24 cellular contexts compared by ENCODE assay signal in the genomic region with DNA sequence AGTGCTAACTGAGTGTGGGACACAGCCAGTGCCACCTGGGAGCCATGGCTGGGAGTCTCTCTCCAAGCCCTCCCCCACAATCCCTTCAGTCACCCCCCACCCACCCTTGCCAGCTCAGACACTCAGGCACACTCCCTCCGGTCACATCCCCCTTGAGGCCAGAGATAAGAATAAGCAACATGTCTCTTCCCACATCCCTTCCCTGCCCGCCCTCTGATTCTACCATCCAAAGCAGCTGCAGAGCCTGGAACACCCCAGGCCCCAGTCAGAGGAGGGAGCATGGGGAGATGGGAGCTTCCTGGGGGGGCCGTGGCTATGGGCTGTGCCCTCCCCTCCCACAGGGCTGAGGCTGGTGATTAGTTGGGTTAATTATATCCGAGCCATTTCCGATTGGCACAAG. TPM values are rescaled to one million over a fixed set of nuclear protein-coding genes. Genes with fewer than 3 reads are reported as not detected.
A peak's percentile ranks its signal among the peaks of the same experiment; 100 is the strongest.
DNase-seq lines count a peak whose midpoint lies in the region; ATAC-seq and TF ChIP-seq lines count a peak whose summit lies in the region.
"Had no signal": no experiment of that assay in that cellular context is flagged by ENCODE, and none has a peak within 500 bp of the region (broad histone marks: within the 10 kb centered on the region; RNA-seq: fewer than 3 reads in every experiment).

No MANE protein-coding gene starts in this region.

- peak overlapping the region; percentile 34 to 89 for H2BK12ac ChIP-seq in mesenchymal stem cell (ENCODE audit: low read length in 2 of 2)

- no peak overlapping the region for H3K23ac ChIP-seq in mesenchymal stem cell (ENCODE audit: low read length in 2 of 2)

- TF ChIP-seq CTCF in GM23338 (conservative IDR thresholded peaks at IDR 0.05; ENCODE audit: low read depth in 2 of 2) (no peak), OCI-LY1 (IDR thresholded peaks at IDR 0.05; ENCODE audit: low read length) (no peak), smooth muscle cell (IDR thresholded peaks at IDR 0.05; ENCODE audit: borderline replicate concordance, insufficient read depth, poor library complexity, severe bottlenecking) (no peak), esophagus muscularis mucosa (IDR thresholded peaks at IDR 0.05) (no peak)

- H3K27ac ChIP-seq in GM23338 (ENCODE audit: low read depth) (no peak overlapping the region), OCI-LY1 (ENCODE audit: low read depth, low read length, poor library complexity, severe bottlenecking) (no peak overlapping the region), mesenchymal stem cell (ENCODE audit: low read length, poor library complexity, severe bottlenecking) (peak overlapping the region; percentile 84), smooth muscle cell (ENCODE audit: low read depth) (no peak overlapping the region), esophagus muscularis mucosa (replicated peaks in 1 of 4) (no peak overlapping the region)
- H3K27ac ChIP-seq: SK-N-MC had no signal

- no peaks in the 10 kb centered on the region for H3K36me3 Mint-ChIP-seq in GM23338 (ENCODE audit: low read depth)
- H3K36me3 Mint-ChIP-seq: activated naive CD4-positive, alpha-beta T cell treated with anti-CD3 and anti-CD28 coated beads, Interleukin-2, amount 10 ng/mL, durations not matched to agents 7 days and 5 days; naive thymus-derived CD8-positive, alpha-beta T cell; stimulated activated effector memory CD8-positive, alpha-beta T cell treated with anti-CD3 and anti-CD28 coated beads, Interleukin-12 subunit alpha, Interleukin-12 subunit beta, amount 100 ng/mL, for 72 hours had no signal

- TF ChIP-seq EP300 in esophagus muscularis mucosa (IDR thresholded peaks at IDR 0.05), result no peak

- no peaks in the 10 kb centered on the region for H3K9me3 ChIP-seq in OCI-LY1 (ENCODE audit: low read length)
- peaks cover 5% of the 10 kb centered on the region for H3K9me3 ChIP-seq in mesenchymal stem cell (ENCODE audit: control insufficient read depth, low read length)
- H3K9me3 ChIP-seq in smooth muscle cell (replicated peaks; ENCODE audit: low read depth), result no peaks in the 10 kb centered on the region
- H3K9me3 ChIP-seq in esophagus muscularis mucosa, result no peaks in the 10 kb centered on the region
- H3K9me3 ChIP-seq: esophagus squamous epithelium, gastroesophageal sphincter, sigmoid colon, thoracic aorta had no signal

- H3K4me1 Mint-ChIP-seq in GM23338, result peaks cover 22% of the 10 kb centered on the region
- H3K4me1 Mint-ChIP-seq: stimulated activated effector memory CD8-positive, alpha-beta T cell treated with anti-CD3 and anti-CD28 coated beads, Interleukin-12 subunit alpha, Interleukin-12 subunit beta, amount 100 ng/mL, for 72 hours had no signal

- H4K20me1 ChIP-seq in GM23338 (replicated peaks; ENCODE audit: insufficient read depth) (no peaks in the 10 kb centered on the region), OCI-LY1 (ENCODE audit: insufficient read depth, low read length) (no peaks in the 10 kb centered on the region), smooth muscle cell (ENCODE audit: low read depth) (no peaks in the 10 kb centered on the region)

- no peak overlapping the region for H3K4me3 ChIP-seq in GM23338
- peak overlapping the region; percentile 58 for H3K4me3 ChIP-seq in OCI-LY1 (ENCODE audit: low read depth, low read length, poor library complexity, severe bottlenecking)
- no peak overlapping the region for H3K4me3 ChIP-seq in mesenchymal stem cell (ENCODE audit: insufficient read depth in 1 of 2, low read depth in 1 of 2, low read length in 2 of 2)
- H3K4me3 ChIP-seq in smooth muscle cell, result no peak overlapping the region
- H3K4me3 ChIP-seq in esophagus muscularis mucosa, result no peak overlapping the region
- H3K4me3 ChIP-seq: SK-N-MC had no signal

- no peaks in the 10 kb centered on the region for H3K79me1 ChIP-seq in mesenchymal stem cell (replicated peaks; ENCODE audit: low read length, poor library complexity, severe bottlenecking)

- H3K9me2 ChIP-seq in GM23338 (ENCODE audit: insufficient read depth), result no peaks in the 10 kb centered on the region
- no peaks in the 10 kb centered on the region for H3K9me2 ChIP-seq in OCI-LY1 (ENCODE audit: low read depth, low read length)

- peak overlapping the region; percentile 37 to 53 for H3K18ac ChIP-seq in mesenchymal stem cell (ENCODE audit: low read depth in 1 of 2, low read length in 2 of 2)

- H3K4me2 ChIP-seq in GM23338, result peak overlapping the region; percentile 75; the same call in 1 of the 2 replicates
- peak overlapping the region; percentile 79 for H3K4me2 ChIP-seq in OCI-LY1 (ENCODE audit: low read length)
- H3K4me2 ChIP-seq in mesenchymal stem cell (ENCODE audit: low read length, poor library complexity, severe bottlenecking), result no peak overlapping the region
- peak overlapping the region; percentile 40 for H3K4me2 ChIP-seq in smooth muscle cell

- peak overlapping the region; percentile 75 for H4K91ac ChIP-seq in mesenchymal stem cell (ENCODE audit: low read length)

- 100% methylated on average over 3 of the region's 5 CpGs for WGBS in mesenchymal stem cell
- 59% methylated on average over 5 of the region's 5 CpGs for WGBS in smooth muscle cell (ENCODE audit: low lambda C conversion rate)
- 87% methylated on average over 3 of the region's 5 CpGs for WGBS in esophagus muscularis mucosa

- peaks cover 3% of the 10 kb centered on the region; the same call in 1 of the 3 replicates for H3K9me3 Mint-ChIP-seq in GM23338
- H3K9me3 Mint-ChIP-seq: activated naive CD4-positive, alpha-beta T cell treated with anti-CD3 and anti-CD28 coated beads, Interleukin-2, amount 10 ng/mL, durations not matched to agents 7 days and 5 days; activated T-cell treated with anti-CD3 and anti-CD28 coated beads, Interleukin-2, amount 50 U/mL, for 4 hours; naive thymus-derived CD8-positive, alpha-beta T cell; stimulated activated effector memory CD8-positive, alpha-beta T cell treated with anti-CD3 and anti-CD28 coated beads, Interleukin-12 subunit alpha, Interleukin-12 subunit beta, amount 100 ng/mL, for 72 hours had no signal

- H3K36me3 ChIP-seq in GM23338 (ENCODE audit: insufficient read depth), result no peaks in the 10 kb centered on the region
- H3K36me3 ChIP-seq in OCI-LY1 (ENCODE audit: insufficient read depth, low read length), result no peaks in the 10 kb centered on the region
- H3K36me3 ChIP-seq in mesenchymal stem cell (ENCODE audit: control insufficient read depth in 1 of 2, insufficient read depth in 2 of 2, low read depth in 1 of 2, low read length in 2 of 2), result no peaks in the 10 kb centered on the region
- H3K36me3 ChIP-seq in smooth muscle cell (ENCODE audit: low read depth), result no peaks in the 10 kb centered on the region
- H3K36me3 ChIP-seq in esophagus muscularis mucosa, result no peaks in the 10 kb centered on the region
- H3K36me3 ChIP-seq: esophagus squamous epithelium, gastroesophageal sphincter, sigmoid colon, thoracic aorta had no signal

- H3K27ac Mint-ChIP-seq in GM23338, result no peak overlapping the region
- H3K27ac Mint-ChIP-seq: activated CD8-positive, alpha-beta T cell treated with anti-CD3 and anti-CD28 coated beads, Interleukin-2, amount 10 ng/mL, durations not matched to agents 7 days and 5 days; activated naive CD4-positive, alpha-beta T cell treated with anti-CD3 and anti-CD28 coated beads, Interleukin-2, amount 10 ng/mL, durations not matched to agents 7 days and 5 days; stimulated activated effector memory CD8-positive, alpha-beta T cell treated with anti-CD3 and anti-CD28 coated beads, Interleukin-12 subunit alpha, Interleukin-12 subunit beta, amount 100 ng/mL, for 72 hours had no signal

- peaks cover 4% of the 10 kb centered on the region for H3K27me3 Mint-ChIP-seq in GM23338 (ENCODE audit: insufficient read depth, low read depth, poor library complexity)

- H2AFZ ChIP-seq in GM23338 (peak overlapping the region; percentile 95), OCI-LY1 (ENCODE audit: low read length) (no peak overlapping the region), mesenchymal stem cell (ENCODE audit: low read depth, low read length) (no peak overlapping the region), smooth muscle cell (ENCODE audit: low read depth) (peak overlapping the region; percentile 91)

- H3K9ac ChIP-seq in OCI-LY1 (ENCODE audit: low read length) (peak overlapping the region; percentile 69; the same call in 1 of the 2 replicates), mesenchymal stem cell (ENCODE audit: low read length) (no peak overlapping the region), smooth muscle cell (ENCODE audit: low read depth) (no peak overlapping the region)

- no peak overlapping the region for H3K4me3 Mint-ChIP-seq in GM23338
- H3K4me3 Mint-ChIP-seq: activated CD8-positive, alpha-beta T cell treated with anti-CD3 and anti-CD28 coated beads, Interleukin-2, amount 10 ng/mL, durations not matched to agents 7 days and 5 days; activated naive CD4-positive, alpha-beta T cell treated with anti-CD3 and anti-CD28 coated beads, Interleukin-2, amount 10 ng/mL, durations not matched to agents 7 days and 5 days; activated T-cell treated with anti-CD3 and anti-CD28 coated beads, Interleukin-2, amount 50 U/mL, for 4 hours; stimulated activated effector memory CD8-positive, alpha-beta T cell treated with anti-CD3 and anti-CD28 coated beads, Interleukin-12 subunit alpha, Interleukin-12 subunit beta, amount 100 ng/mL, for 72 hours had no signal

- H3K27me3 ChIP-seq in GM23338 (ENCODE audit: insufficient read depth) (no peaks in the 10 kb centered on the region), OCI-LY1 (ENCODE audit: insufficient read depth, low read length) (peaks cover 2% of the 10 kb centered on the region; the same call in 1 of the 2 replicates), mesenchymal stem cell (ENCODE audit: control insufficient read depth in 1 of 2, insufficient read depth in 1 of 2, low read length in 2 of 2) (peaks cover 0 to 5% of the 10 kb centered on the region in 2 experiments), smooth muscle cell (ENCODE audit: low read depth) (no peaks in the 10 kb centered on the region), esophagus muscularis mucosa (peaks cover 0 to 13% (median 0%) of the 10 kb centered on the region in 4 donors)

- ATAC-seq in GM23338, result peak; percentile 12
- ATAC-seq: activated CD8-positive, alpha-beta T cell treated with anti-CD3 and anti-CD28 coated beads, Interleukin-2, amount 10 ng/mL, durations not matched to agents 7 days and 5 days; activated T-cell treated with anti-CD3 and anti-CD28 coated beads, Interleukin-2, amount 50 U/mL, for 4 hours; gastroesophageal sphincter; naive thymus-derived CD8-positive, alpha-beta T cell; Panc1; stimulated activated effector memory CD8-positive, alpha-beta T cell treated with anti-CD3 and anti-CD28 coated beads, Interleukin-12 subunit alpha, Interleukin-12 subunit beta, amount 100 ng/mL, for 72 hours had no signal

- TF ChIP-seq POLR2A in esophagus muscularis mucosa (IDR thresholded peaks at IDR 0.05; ENCODE audit: low read depth), result no peak

- H3F3A ChIP-seq in GM23338 (replicated peaks; ENCODE audit: low read depth), result peaks cover 14% of the 10 kb centered on the region
- no peaks in the 10 kb centered on the region for H3F3A ChIP-seq in OCI-LY1 (ENCODE audit: insufficient read depth, low read length)
- no peaks in the 10 kb centered on the region for H3F3A ChIP-seq in smooth muscle cell (ENCODE audit: low read depth)

- no peak for DNase-seq in GM23338 (ENCODE audit: low spot score)
- no peak for DNase-seq in mesenchymal stem cell
- no peak for DNase-seq in smooth muscle cell (lab: John Stamatoyannopoulos, UW; ENCODE audit: unreplicated experiment)
- no peak for DNase-seq in activated CD4-positive, CD25-positive, alpha-beta regulatory T cell (lab: John Stamatoyannopoulos, UW)
- DNase-seq in esophagus muscularis mucosa (ENCODE audit: extremely low spot score), result no peak
- DNase-seq in SKM-1 treated with dmso at 0.1 percent for 144 hours (lab: John Stamatoyannopoulos, UW; ENCODE audit: unreplicated experiment), result no peak
- DNase-seq: activated CD4-positive, CD25-positive, alpha-beta regulatory T cell treated with anti-CD3 and anti-CD28 coated beads, Interleukin-2, amount 50 U/mL, for 72 hours; activated CD8-positive, alpha-beta T cell treated with anti-CD3 and anti-CD28 coated beads, Interleukin-2, amount 10 ng/mL, durations not matched to agents 7 days and 5 days; activated naive CD4-positive, alpha-beta T cell treated with anti-CD3 and anti-CD28 coated beads, Interleukin-2, amount 10 ng/mL, durations not matched to agents 7 days and 5 days; activated T-cell treated with anti-CD3 and anti-CD28 coated beads, Interleukin-2, amount 50 U/mL, for 4 hours; effector CD8-positive, alpha-beta T cell; esophagus squamous epithelium; H9; naive thymus-derived CD8-positive, alpha-beta T cell; NCI-H1105; NCI-H82 had no signal

- H3K4me1 ChIP-seq in GM23338 (ENCODE audit: insufficient read depth) (peaks cover 11% of the 10 kb centered on the region), OCI-LY1 (ENCODE audit: insufficient read depth, low read length, severe bottlenecking) (peaks cover 21% of the 10 kb centered on the region), mesenchymal stem cell (ENCODE audit: control insufficient read depth, insufficient read depth, low read depth, low read length) (peaks cover 24% of the 10 kb centered on the region), smooth muscle cell (ENCODE audit: low read depth) (peaks cover 18% of the 10 kb centered on the region), esophagus muscularis mucosa (no peaks in the 10 kb centered on the region)
- H3K4me1 ChIP-seq: gastroesophageal sphincter, sigmoid colon had no signal

- peak overlapping the region; percentile 99 for H2AK5ac ChIP-seq in mesenchymal stem cell (ENCODE audit: low read length, severe bottlenecking)

- H2BK5ac ChIP-seq in mesenchymal stem cell (ENCODE audit: low read depth, low read length, poor library complexity, severe bottlenecking), result peak overlapping the region; percentile 83

- peak overlapping the region; percentile 9 to 78 for H3K4ac ChIP-seq in mesenchymal stem cell (ENCODE audit: low read depth in 1 of 2, low read length in 2 of 2)

- intact Hi-C loops in esophagus muscularis mucosa (cut with DNase I), result no loop called here

- H2BK120ac ChIP-seq in mesenchymal stem cell (ENCODE audit: low read depth, low read length), result peak overlapping the region; percentile 46

- no peak overlapping the region for H3K14ac ChIP-seq in mesenchymal stem cell (ENCODE audit: low read length in 2 of 2)

- peak overlapping the region; percentile 99 for H4K8ac ChIP-seq in mesenchymal stem cell (ENCODE audit: low read length)

- peak overlapping the region; percentile 17 for H2BK15ac ChIP-seq in mesenchymal stem cell (ENCODE audit: low read depth, poor library complexity, severe bottlenecking)

- no peaks in the 10 kb centered on the region for H3K79me2 ChIP-seq in GM23338 (replicated peaks; ENCODE audit: insufficient read depth)
- no peaks in the 10 kb centered on the region for H3K79me2 ChIP-seq in OCI-LY1 (ENCODE audit: insufficient read depth, low read length)
- no peaks in the 10 kb centered on the region for H3K79me2 ChIP-seq in smooth muscle cell (ENCODE audit: low read depth)

RNA-seq across cellular contexts. Expression of a gene that starts 28.8 kb away (rescaled TPM):
- 17.2 and 23.8 TPM in 2 replicates for total RNA-seq in GM23338 (2014; rRNA removed; shearing (Covaris generic))
- polyA plus RNA-seq in GM23338 (2016; fragmentation: Nextera tagmentation; extraction: Ambion mirVana), result 2.1 and 3.2 TPM in 2 replicates
- polyA plus RNA-seq in mesenchymal stem cell (2013, experiment 1 of 2), result 0.15 TPM
- 0.11 TPM for polyA plus RNA-seq in mesenchymal stem cell (2013, experiment 2 of 2)
- 0.09 TPM in 1 of 2 replicates, not detected in the other for total RNA-seq in smooth muscle cell
- 0.18 TPM in 1 of 2 replicates, not detected in the other for polyA plus RNA-seq in smooth muscle cell
- under 1 TPM in 1 of 4 donors, not detected in 3; 0.13 TPM for total RNA-seq in esophagus muscularis mucosa
- total RNA-seq: lung microvascular endothelial cell; naive thymus-derived CD8-positive, alpha-beta T cell; thoracic aorta had no signal

Comparison
In these comparisons a context has a peak if more than half of its experiments do, and no peak if none do; other contexts are left out.
1. H2AFZ ChIP-seq: peak in GM23338 (single experiment) and smooth muscle cell (single experiment); none in OCI-LY1 (single experiment) and mesenchymal stem cell (single experiment).
2. RNA of a gene that starts 28.8 kb away (total RNA-seq): 17.2 to 23.8 TPM in GM23338; 0.09 TPM in smooth muscle cell and 0.13 TPM in esophagus muscularis mucosa; every median in the first group is over 10 times any median in the second.